Comparison of ENCODE assay signal across 8 cellular contexts in genomic region chr2:239319261-239319661, GRCh38.
DNase-seq lines count a peak whose midpoint lies in the region; ATAC-seq and TF ChIP-seq lines count a peak whose summit lies in the region.

No MANE protein-coding gene starts in this region.

- DNase-seq in Caki2 (ENCODE audit: low read depth) (peak; percentile 26), RPMI7951 (ENCODE audit: low read depth) (peak; percentile 49), epithelial cell of proximal tubule (ENCODE audit: low read depth) (no peak), omental fat pad (ENCODE audit: low spot score) (peak; percentile 24), NCI-H446 treated with DMSO at 0.1 percent for 48 hours (lab: John Stamatoyannopoulos, UW) (no peak), iPS-NIHi7 (ENCODE audit: extremely low spot score) (no peak)

- H3K4me3 ChIP-seq in epithelial cell of proximal tubule (ENCODE audit: low read depth, low read length) = peak overlapping the region; percentile 51

- peak; percentile 44 for ATAC-seq in omental fat pad (ENCODE audit: low FRiP score)
- ATAC-seq in GM19324 (IDR thresholded peaks at IDR 0.05; ENCODE audit: low FRiP score, unreplicated experiment) = no peak
- no peak for ATAC-seq in HG03039 (IDR thresholded peaks at IDR 0.05; ENCODE audit: unreplicated experiment)

- TF ChIP-seq CTCF in epithelial cell of proximal tubule (conservative IDR thresholded peaks at IDR 0.05; ENCODE audit: low read depth, low read length) (no peak), omental fat pad (IDR thresholded peaks at IDR 0.05) (no peak)

- in situ Hi-C loops in Caki2 (cut with HindIII; ENCODE audit: low pct_unique_long_range_greater_than_20kb, low sequenced_read_pairs) = no loop called here

Comparison
In these comparisons a context has a peak if more than half of its experiments do, and no peak if none do; other contexts are left out.
1. DNase-seq: peak in Caki2 (single experiment), RPMI7951 (single experiment) and omental fat pad (single experiment); none in epithelial cell of proximal tubule (single experiment), NCI-H446 treated with DMSO at 0.1 percent for 48 hours (single experiment) and iPS-NIHi7 (single experiment).